In genomic region chr7:158320328-158320727, GRCh38 we compare ENCODE assay signal across 17 cellular contexts.
DNase-seq lines count a peak whose midpoint lies in the region; ATAC-seq and TF ChIP-seq lines count a peak whose summit lies in the region.
"Had no signal": no experiment of that assay in that cellular context is flagged by ENCODE, and none has a peak within 500 bp of the region (broad histone marks: within the 10 kb centered on the region; RNA-seq: fewer than 3 reads in every experiment).

No MANE protein-coding gene starts in this region.

- TF ChIP-seq POLR2A in spleen (IDR thresholded peaks at IDR 0.05), result no peak

- H3K79me2 ChIP-seq in osteoblast (ENCODE audit: insufficient read depth, low read length), result no peaks in the 10 kb centered on the region
- no peaks in the 10 kb centered on the region for H3K79me2 ChIP-seq in MM.1S (ENCODE audit: low read length)

- ATAC-seq in WTC11, result no peak
- ATAC-seq: GM23338 had no signal

- H3K27ac Mint-ChIP-seq in WTC11, result no peak overlapping the region
- H3K27ac Mint-ChIP-seq: CD4-positive, CD25-positive, alpha-beta regulatory T cell; CD8-positive, alpha-beta memory T cell; GM23338 had no signal

- no peak overlapping the region for H2AFZ ChIP-seq in osteoblast (ENCODE audit: low read length)
- H2AFZ ChIP-seq in MM.1S (ENCODE audit: low read length), result no peak overlapping the region
- H2AFZ ChIP-seq: GM23338 had no signal

- H3K4me1 Mint-ChIP-seq in WTC11, result peaks cover 31% of the 10 kb centered on the region
- H3K4me1 Mint-ChIP-seq: CD4-positive, CD25-positive, alpha-beta regulatory T cell; CD8-positive, alpha-beta memory T cell; GM23338 had no signal

- no peaks in the 10 kb centered on the region for H3K27me3 ChIP-seq in osteoblast (ENCODE audit: insufficient read depth, low read length)
- peaks cover 0 to 54% (median 0%) of the 10 kb centered on the region in 7 donors for H3K27me3 ChIP-seq in spleen (replicated peaks in 1 of 7)
- peaks cover 66% of the 10 kb centered on the region for H3K27me3 ChIP-seq in MM.1S (replicated peaks; ENCODE audit: insufficient read depth, low read length)
- H3K27me3 ChIP-seq: BE2C had no signal

- no peak for DNase-seq in WTC11 (ENCODE audit: low spot score)
- peak; percentile 20 for DNase-seq in ecto neural progenitor cell (ENCODE audit: low spot score)
- peak; percentile 50 for DNase-seq in osteoblast (ENCODE audit: insufficient read length, low spot score, missing footprints)
- peak; percentile 56 for DNase-seq in spleen
- no peak for DNase-seq in NCI-H446 (lab: John Stamatoyannopoulos, UW)
- no peak for DNase-seq in MM.1S
- no peak for DNase-seq in NCI-H82 treated with DMSO at 0.1 percent for 48 hours (lab: John Stamatoyannopoulos, UW; ENCODE audit: unreplicated experiment)
- DNase-seq: ACHN; BE2C; C1 segment of cervical spinal cord; CD4-positive, CD25-positive, alpha-beta regulatory T cell; CD8-positive, alpha-beta memory T cell; COR-L47; DMS 273 treated with DMSO at 0.1 percent for 48 hours; DMS53; IMR-90 had no signal

- H3K27ac ChIP-seq in osteoblast (ENCODE audit: low read depth, low read length) (no peak overlapping the region), spleen (no peak overlapping the region), MM.1S (ENCODE audit: low read length) (no peak overlapping the region)

- no peak overlapping the region for H3K4me2 ChIP-seq in osteoblast (ENCODE audit: insufficient read depth, low read length)
- H3K4me2 ChIP-seq in MM.1S (ENCODE audit: low read depth, low read length), result no peak overlapping the region
- H3K4me2 ChIP-seq: GM23338 had no signal

- CTCF ChIA-PET in WTC11 (lab: Charles Lee), result no interaction called here

- H3K36me3 Mint-ChIP-seq in WTC11, result peaks cover 18% of the 10 kb centered on the region
- H3K36me3 Mint-ChIP-seq: CD4-positive, CD25-positive, alpha-beta regulatory T cell; CD8-positive, alpha-beta memory T cell had no signal

- no peak overlapping the region for H3K9ac ChIP-seq in MM.1S (ENCODE audit: low read length)

- no peaks in the 10 kb centered on the region for H3K9me3 ChIP-seq in osteoblast (ENCODE audit: low read depth, low read length)
- peaks cover 0 to 46% (median 0%) of the 10 kb centered on the region in 8 donors for H3K9me3 ChIP-seq in spleen
- no peaks in the 10 kb centered on the region for H3K9me3 ChIP-seq in MM.1S (replicated peaks; ENCODE audit: insufficient read depth, low read length)
- H3K9me3 ChIP-seq: BE2C had no signal

- H3K4me3 Mint-ChIP-seq in WTC11, result no peak overlapping the region
- H3K4me3 Mint-ChIP-seq: CD4-positive, CD25-positive, alpha-beta regulatory T cell; CD8-positive, alpha-beta memory T cell; GM23338 had no signal

- intact Hi-C loops in spleen (cut with DNase I; ENCODE audit: low total_unique reads), result no loop called here

- H3K27me3 Mint-ChIP-seq in WTC11 (ENCODE audit: low read depth), result peaks cover 12% of the 10 kb centered on the region
- H3K27me3 Mint-ChIP-seq: CD4-positive, CD25-positive, alpha-beta regulatory T cell had no signal

- TF ChIP-seq CTCF in WTC11 (IDR thresholded peaks at IDR 0.05), result no peak
- no peak for TF ChIP-seq CTCF in osteoblast (IDR thresholded peaks at IDR 0.05; ENCODE audit: extremely low read depth, low read depth, low read length)
- no peak for TF ChIP-seq CTCF in spleen (IDR thresholded peaks at IDR 0.05 in 8 of 11, conservative IDR thresholded peaks at IDR 0.05 in 3 of 11)
- no peak for TF ChIP-seq CTCF in MM.1S (IDR thresholded peaks at IDR 0.05; ENCODE audit: low read length)

- peaks cover 12% of the 10 kb centered on the region for H3K9me3 Mint-ChIP-seq in WTC11

- H3K36me3 ChIP-seq in osteoblast (ENCODE audit: insufficient read depth, low read length) (no peaks in the 10 kb centered on the region), spleen (no peaks in the 10 kb centered on the region), MM.1S (replicated peaks; ENCODE audit: insufficient read depth, low read length) (no peaks in the 10 kb centered on the region)
- H3K36me3 ChIP-seq: BE2C had no signal

- H3K4me1 ChIP-seq in osteoblast (ENCODE audit: insufficient read depth, low read length), result no peaks in the 10 kb centered on the region
- peaks cover 0 to 10% (median 0%) of the 10 kb centered on the region in 6 donors for H3K4me1 ChIP-seq in spleen
- H3K4me1 ChIP-seq in MM.1S (ENCODE audit: low read length), result no peaks in the 10 kb centered on the region
- H3K4me1 ChIP-seq: BE2C had no signal

- 85 to 89% (median 88%) methylated on average over 26 to 27 of the region's 27 CpGs for WGBS in spleen, 5 donors

- H4K20me1 ChIP-seq in osteoblast (ENCODE audit: insufficient read depth, low read length) (no peaks in the 10 kb centered on the region), MM.1S (ENCODE audit: insufficient read depth, low read length) (no peaks in the 10 kb centered on the region)

- H3K4me3 ChIP-seq in osteoblast (ENCODE audit: insufficient read depth, low read length) (no peak overlapping the region), spleen (no peak overlapping the region), MM.1S (ENCODE audit: low read length) (no peak overlapping the region)
- H3K4me3 ChIP-seq: GM23338 had no signal

- no peaks in the 10 kb centered on the region for H3K9me2 ChIP-seq in MM.1S (replicated peaks; ENCODE audit: insufficient read depth, low read length)

- POLR2A ChIA-PET in WTC11 (lab: Charles Lee), result no interaction called here

- H3F3A ChIP-seq in MM.1S (ENCODE audit: insufficient read depth, low read length), result no peaks in the 10 kb centered on the region

TF ChIP-seq in WTC11, 78 proteins besides CTCF, POLR2A, EP300 and RAD21:
- TF ChIP-seq ZNF317 (CRISPR knock-in tag; IDR thresholded peaks at IDR 0.05; ENCODE audit: borderline replicate concordance, low read depth) (peak; percentile 90), NFE2L1 (CRISPR knock-in tag; IDR thresholded peaks at IDR 0.05) (no peak), USF2 (CRISPR knock-in tag; IDR thresholded peaks at IDR 0.05) (no peak)

Comparison
In these comparisons a context has a peak if more than half of its experiments do, and no peak if none do; other contexts are left out.
1. DNase-seq: peak in ecto neural progenitor cell (single experiment), osteoblast (single experiment) and spleen (single experiment); none in WTC11 (single experiment), NCI-H446 (0 of 2), MM.1S (single experiment) and NCI-H82 treated with DMSO at 0.1 percent for 48 hours (single experiment).